Comparison of ENCODE assay signal across 8 cellular contexts in the genomic region with DNA sequence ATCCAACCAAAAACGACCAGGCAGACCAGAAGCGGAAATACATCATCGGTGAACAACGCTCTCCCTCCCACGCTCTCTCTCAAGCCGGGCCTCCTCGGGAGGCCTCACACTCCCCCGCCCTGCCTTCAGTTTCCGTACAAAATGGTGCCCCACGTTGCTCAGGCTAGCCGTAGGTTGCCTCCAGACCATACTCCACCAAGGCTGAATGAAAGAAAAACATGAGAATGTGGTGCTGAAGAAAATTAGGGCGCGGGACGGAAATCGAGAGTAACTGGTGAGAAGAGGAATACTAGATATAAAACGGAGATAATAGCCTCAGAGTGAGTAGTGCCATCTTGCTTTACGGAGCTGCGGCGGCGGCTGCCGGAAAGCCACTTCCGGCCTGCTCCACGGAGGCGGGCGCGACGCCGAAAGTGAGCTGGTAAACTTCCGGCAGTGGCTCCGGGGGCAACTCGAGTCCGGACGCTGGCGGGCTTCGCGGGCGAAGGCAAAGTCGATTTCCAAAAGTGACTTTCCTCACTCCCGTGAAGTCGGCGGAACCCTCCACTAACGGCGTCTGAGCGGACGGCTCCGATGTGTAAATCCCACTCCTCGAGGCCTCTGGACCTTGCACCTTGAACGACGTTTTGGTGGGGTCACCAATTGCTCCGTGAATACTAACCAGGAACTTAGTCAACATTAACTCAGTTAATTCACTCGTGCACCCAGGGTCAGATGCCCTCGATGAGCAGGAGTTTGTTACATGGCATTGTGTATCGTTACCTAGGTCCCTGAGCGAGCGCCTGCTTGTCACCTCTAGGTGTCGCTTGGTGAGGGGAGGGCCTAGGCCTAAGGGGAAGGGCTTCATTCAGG. TPM values are rescaled to one million over a fixed set of nuclear protein-coding genes. Genes with fewer than 3 reads are reported as not detected.
DNase-seq lines count a peak whose midpoint lies in the region; ATAC-seq and TF ChIP-seq lines count a peak whose summit lies in the region.

SH3BP5L (minus strand) TSS at position 7 of the 852 bp plus-strand sequence. CDS start 980 bp downstream, outside the sequence.

- peak; percentile 97 for DNase-seq in NCI-H69 (lab: John Stamatoyannopoulos, UW)
- peak; percentile 94 for DNase-seq in activated CD4-positive, alpha-beta T cell treated with anti-CD3 and anti-CD28 coated beads, Interleukin-2, amount 10 ng/mL, durations not matched to agents 7 days and 5 days
- peak; percentile 21 for DNase-seq in cortex of kidney (lab: John Stamatoyannopoulos, UW)
- DNase-seq in left lung, result peak; percentile 95
- DNase-seq in stimulated activated CD4-positive, alpha-beta T cell treated with anti-CD3 and anti-CD28 coated beads, Interleukin-2, amount 100 ng/mL, for 48 hours, result peak; percentile 78 to 79

- peaks cover 17% of the 10 kb centered on the region for H3K36me3 Mint-ChIP-seq in activated CD4-positive, alpha-beta T cell treated with anti-CD3 and anti-CD28 coated beads, Interleukin-2, amount 10 ng/mL, durations not matched to agents 7 days and 5 days (ENCODE audit: low read depth)

- intact Hi-C loops in left lung (cut with DNase I), result no loop called here

- H3K9me3 ChIP-seq in left lung, result no peaks in the 10 kb centered on the region

- peaks cover 48% of the 10 kb centered on the region for H3K4me1 Mint-ChIP-seq in activated CD4-positive, alpha-beta T cell treated with anti-CD3 and anti-CD28 coated beads, Interleukin-2, amount 10 ng/mL, durations not matched to agents 7 days and 5 days

- peak within 1 kb of the TSS; percentile 98 for H3K27ac Mint-ChIP-seq in activated CD4-positive, alpha-beta T cell treated with anti-CD3 and anti-CD28 coated beads, Interleukin-2, amount 10 ng/mL, durations not matched to agents 7 days and 5 days

- peak; percentile 96 for TF ChIP-seq CTCF in C4-2B (conservative IDR thresholded peaks at IDR 0.05)
- peak; percentile 45 for TF ChIP-seq CTCF in left lung (IDR thresholded peaks at IDR 0.05)

- POLR2A ChIA-PET in activated CD4-positive, alpha-beta T cell treated with anti-CD3 and anti-CD28 coated beads, Interleukin-2, amount 10 ng/mL, durations not matched to agents 7 days and 5 days (lab: Charles Lee), result interaction anchor here (2.0 kb wide), 1 partner anchor 12 kb away, joined by 6 read pairs; the partner anchor contains the start of gene ZNF672

- H3K27ac ChIP-seq in C4-2B (peak within 1 kb of the TSS; percentile 94), left lung (peak within 1 kb of the TSS; percentile 96 to 97)

- H3K4me3 Mint-ChIP-seq in activated CD4-positive, alpha-beta T cell treated with anti-CD3 and anti-CD28 coated beads, Interleukin-2, amount 10 ng/mL, durations not matched to agents 7 days and 5 days, result peak within 1 kb of the TSS; percentile 90

- H3K4me3 ChIP-seq in left lung, result peak within 1 kb of the TSS; percentile 59 to 82

- H3K4me1 ChIP-seq in left lung, result peaks cover 32 to 57% of the 10 kb centered on the region in 2 donors

- H3K27me3 Mint-ChIP-seq in activated CD4-positive, alpha-beta T cell treated with anti-CD3 and anti-CD28 coated beads, Interleukin-2, amount 10 ng/mL, durations not matched to agents 7 days and 5 days, result peaks cover 2% of the 10 kb centered on the region

- CTCF ChIA-PET in activated CD4-positive, alpha-beta T cell treated with anti-CD3 and anti-CD28 coated beads, Interleukin-2, amount 10 ng/mL, durations not matched to agents 7 days and 5 days (lab: Charles Lee), result interaction anchor here (0.7 to 3.6 kb wide), 10 partner anchors 8 to 80 kb away, joined by 3 to 41 read pairs (median 4); partner anchors contain the start of genes PGBD2, ZNF672 and ZNF692

- peaks cover 0 to 7% of the 10 kb centered on the region in 2 donors for H3K36me3 ChIP-seq in left lung

- H3K9me3 Mint-ChIP-seq in activated CD4-positive, alpha-beta T cell treated with anti-CD3 and anti-CD28 coated beads, Interleukin-2, amount 10 ng/mL, durations not matched to agents 7 days and 5 days, result no peaks in the 10 kb centered on the region

- ATAC-seq in GM19351 (IDR thresholded peaks at IDR 0.05; ENCODE audit: unreplicated experiment) (peak; percentile 78), HG03521 (IDR thresholded peaks at IDR 0.05; ENCODE audit: unreplicated experiment) (peak; percentile 87), left lung (peak; percentile 95)

- H3K27me3 ChIP-seq in left lung, result no peaks in the 10 kb centered on the region

RNA-seq across cellular contexts. Expression of gene SH3BP5L, which starts in this region (rescaled TPM):
- total RNA-seq in activated CD4-positive, alpha-beta T cell treated with anti-CD3 and anti-CD28 coated beads, Interleukin-2, amount 10 ng/mL, durations not matched to agents 7 days and 5 days, result 10 to 100 TPM; 29.7 to 32.7 TPM
- 10 to 100 TPM; 24.0 to 26.5 TPM for total RNA-seq in left lung

Comparison
In these comparisons a context has a peak if more than half of its experiments do, and no peak if none do; other contexts are left out.
1. Peak in every context shown above with its lines: DNase-seq, ATAC-seq, H3K4me3 ChIP-seq and H3K27ac ChIP-seq.
2. DNase-seq: peak in every context shown above with its lines; median percentile 97 in NCI-H69; 95 in left lung; 94 in activated CD4-positive, alpha-beta T cell treated with anti-CD3 and anti-CD28 coated beads, Interleukin-2, amount 10 ng/mL, durations not matched to agents 7 days and 5 days; 78 in stimulated activated CD4-positive, alpha-beta T cell treated with anti-CD3 and anti-CD28 coated beads, Interleukin-2, amount 100 ng/mL, for 48 hours; 21 in cortex of kidney.